In the genomic region with DNA sequence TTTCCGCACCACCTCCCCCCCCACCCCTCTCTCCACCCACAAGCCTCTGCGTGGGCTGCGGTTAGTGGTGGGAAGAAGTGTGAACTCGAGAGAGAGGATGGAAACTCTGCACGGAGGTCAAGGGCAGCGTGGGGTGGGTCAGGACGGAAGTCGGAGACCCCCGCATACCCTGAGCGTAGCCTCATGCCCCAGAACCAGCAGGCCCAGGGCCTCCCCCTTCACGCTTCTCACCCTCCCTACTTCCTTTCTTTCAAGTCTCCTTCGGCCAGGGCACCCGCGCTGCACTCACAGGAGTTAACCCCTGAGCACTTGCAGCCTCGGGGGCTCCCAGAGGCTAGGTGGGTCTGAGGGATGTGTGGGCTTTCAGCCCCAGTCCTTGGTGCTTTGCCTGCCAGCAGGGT, we compare ENCODE assay signal across 12 cellular contexts. TPM values are rescaled to one million over a fixed set of nuclear protein-coding genes. Genes with fewer than 3 reads are reported as not detected.
A peak's percentile ranks its signal among the peaks of the same experiment; 100 is the strongest.
DNase-seq lines count a peak whose midpoint lies in the region; ATAC-seq, FAIRE-seq and TF ChIP-seq lines count a peak whose summit lies in the region.
"Had no signal": no experiment of that assay in that cellular context is flagged by ENCODE, and none has a peak within 500 bp of the region (broad histone marks: within the 10 kb centered on the region; RNA-seq: fewer than 3 reads in every experiment).

No MANE protein-coding gene starts in this region.

- peak overlapping the region; percentile 82 for H3K4me3 Mint-ChIP-seq in T-helper 17 cell
- H3K4me3 Mint-ChIP-seq in activated naive CD4-positive, alpha-beta T cell treated with anti-CD3 and anti-CD28 coated beads, Interleukin-2, amount 50 U/mL, for 24 hours: peak overlapping the region; percentile 81
- H3K4me3 Mint-ChIP-seq: endodermal cell had no signal

- no peaks in the 10 kb centered on the region for H3K9me3 Mint-ChIP-seq in activated naive CD4-positive, alpha-beta T cell treated with anti-CD3 and anti-CD28 coated beads, Interleukin-2, amount 50 U/mL, for 24 hours
- H3K9me3 Mint-ChIP-seq: endodermal cell had no signal

- no peaks in the 10 kb centered on the region for H3K36me3 Mint-ChIP-seq in T-helper 17 cell (ENCODE audit: low read depth)
- H3K36me3 Mint-ChIP-seq in activated naive CD4-positive, alpha-beta T cell treated with anti-CD3 and anti-CD28 coated beads, Interleukin-2, amount 50 U/mL, for 24 hours: peaks cover 19% of the 10 kb centered on the region

- peaks cover 0 to 3% of the 10 kb centered on the region in 2 donors for H3K36me3 ChIP-seq in small intestine (ENCODE audit: control insufficient read depth in 2 of 2, insufficient read depth in 2 of 2, low read length in 2 of 2)
- H3K36me3 ChIP-seq: pancreas had no signal

- no peak for DNase-seq in GM12891 (ENCODE audit: insufficient read length, low spot score)
- no peak for DNase-seq in T-helper 17 cell
- DNase-seq in stimulated activated CD4-positive, alpha-beta T cell treated with anti-CD3 and anti-CD28 coated beads, Interleukin-4, amount 100 ng/mL, for 1 hour: peak; percentile 62
- no peak for DNase-seq in globus pallidus (ENCODE audit: low spot score)
- DNase-seq in ACHN: no peak
- no peak for DNase-seq in small intestine
- DNase-seq: endodermal cell, MG63, PC-9 had no signal

- FAIRE-seq in GM12891 (lab: Jason Lieb, UNC): peak; percentile 55
- no peak for FAIRE-seq in small intestine (lab: Jason Lieb, UNC)
- FAIRE-seq: pancreas had no signal

- peaks cover 63% of the 10 kb centered on the region for H3K4me1 Mint-ChIP-seq in T-helper 17 cell
- peaks cover 82% of the 10 kb centered on the region for H3K4me1 Mint-ChIP-seq in activated naive CD4-positive, alpha-beta T cell treated with anti-CD3 and anti-CD28 coated beads, Interleukin-2, amount 50 U/mL, for 24 hours

- peaks cover 0 to 3% of the 10 kb centered on the region in 2 donors for H3K4me1 ChIP-seq in small intestine (ENCODE audit: control insufficient read depth in 2 of 2, insufficient read depth in 1 of 2, low read depth in 1 of 2, low read length in 1 of 2)
- H3K4me1 ChIP-seq: pancreas had no signal

- H3K27ac ChIP-seq in small intestine (ENCODE audit: low read depth in 1 of 2, low read length in 1 of 2): no peak overlapping the region
- H3K27ac ChIP-seq: pancreas, PC-9 had no signal

- in situ Hi-C loops in ACHN (cut with HindIII; ENCODE audit: low pct_ligation_motif_present, low pct_unique_long_range_greater_than_20kb, low sequenced_read_pairs): no loop called here

- H3K9me3 ChIP-seq in T-helper 17 cell (ENCODE audit: control insufficient read depth, low read length, poor library complexity, severe bottlenecking): no peaks in the 10 kb centered on the region
- H3K9me3 ChIP-seq in small intestine (ENCODE audit: control insufficient read depth, low read depth): no peaks in the 10 kb centered on the region
- H3K9me3 ChIP-seq: MG63, pancreas had no signal

- no peaks in the 10 kb centered on the region for H3K27me3 Mint-ChIP-seq in T-helper 17 cell
- no peaks in the 10 kb centered on the region for H3K27me3 Mint-ChIP-seq in activated naive CD4-positive, alpha-beta T cell treated with anti-CD3 and anti-CD28 coated beads, Interleukin-2, amount 50 U/mL, for 24 hours

- WGBS in small intestine, 3 donors: 54 to 76% (median 60%) methylated on average over 14 to 15 of the region's 15 CpGs

- H3K27me3 ChIP-seq in small intestine (ENCODE audit: control insufficient read depth in 2 of 2, insufficient read depth in 2 of 2, low read length in 2 of 2): no peaks in the 10 kb centered on the region
- H3K27me3 ChIP-seq: MG63, pancreas had no signal

- H3K27ac Mint-ChIP-seq in T-helper 17 cell: peak overlapping the region; percentile 92
- H3K27ac Mint-ChIP-seq in activated naive CD4-positive, alpha-beta T cell treated with anti-CD3 and anti-CD28 coated beads, Interleukin-2, amount 50 U/mL, for 24 hours: peak overlapping the region; percentile 96
- H3K27ac Mint-ChIP-seq: endodermal cell had no signal

- ATAC-seq in T-helper 17 cell (peak; percentile 7), HG02840 (IDR thresholded peaks at IDR 0.05; ENCODE audit: low FRiP score, unreplicated experiment) (no peak)
- ATAC-seq: pancreas had no signal

- H3K4me3 ChIP-seq in small intestine (ENCODE audit: low read depth in 1 of 2, low read length in 2 of 2): no peak overlapping the region
- H3K4me3 ChIP-seq: MG63, pancreas, PC-9 had no signal

- TF ChIP-seq POLR2A in GM12891 (IDR thresholded peaks at IDR 0.05; ENCODE audit: low read depth, low read length): no peak

TF ChIP-seq in GM12891, 5 proteins besides CTCF, POLR2A, EP300 and RAD21:
- TF ChIP-seq TAF1 (IDR thresholded peaks at IDR 0.05; ENCODE audit: low read depth, low read length): no peak
- peak; percentile 34; the same call in 1 of the 2 replicates for TF ChIP-seq SPI1 (IDR thresholded peaks at IDR 0.05; ENCODE audit: low read depth, low read length)

RNA-seq across cellular contexts. Expression of a gene that starts 9.2 kb away (rescaled TPM):
- polyA plus RNA-seq in GM12891 (2012; ENCODE audit: low read depth, missing spikeins): 0.73 TPM
- 1 to 10 TPM; 2.4 to 2.6 TPM for total RNA-seq in T-helper 17 cell
- 1 to 10 TPM in 2 of 3 donors, under 1 TPM in 1; 0.22 to 5.5 (median 3.5) TPM for polyA plus RNA-seq in small intestine

RNA-seq across cellular contexts. Expression of a gene that starts 29.8 kb away (rescaled TPM):
- polyA plus RNA-seq in GM12891 (2012; ENCODE audit: low read depth, missing spikeins): 0.04 TPM
- 1 to 10 TPM; 7.9 to 8.8 TPM for total RNA-seq in T-helper 17 cell
- polyA plus RNA-seq in small intestine: under 1 TPM; 0.27 to 0.45 (median 0.31) TPM
- total RNA-seq: endodermal cell, PC-9 had no signal

RNA-seq across cellular contexts. Expression of a gene that starts 53.5 kb away (rescaled TPM):
- 178 TPM for polyA plus RNA-seq in GM12891 (2012; ENCODE audit: low read depth, missing spikeins)
- total RNA-seq in T-helper 17 cell: 100 to 1,000 TPM; 183 to 196 TPM
- polyA plus RNA-seq in small intestine: 10 to 100 TPM; 25.9 to 82.4 (median 27.1) TPM
